ENCODE assay signal across 25 cellular contexts in genomic region chr12:118513554-118513953, GRCh38.
A peak's percentile ranks its signal among the peaks of the same experiment; 100 is the strongest.
DNase-seq lines count a peak whose midpoint lies in the region; ATAC-seq, FAIRE-seq and TF ChIP-seq lines count a peak whose summit lies in the region.
"Had no signal": no experiment of that assay in that cellular context is flagged by ENCODE, and none has a peak within 500 bp of the region (broad histone marks: within the 10 kb centered on the region; RNA-seq: fewer than 3 reads in every experiment).

No MANE protein-coding gene starts in this region.

- H4K12ac ChIP-seq in trophoblast cell (ENCODE audit: low read depth, low read length), result no peak overlapping the region

- peak; percentile 62 for FAIRE-seq in bronchial epithelial cell (lab: Jason Lieb, UNC)
- FAIRE-seq: A204.1, GM12891, GM18507, GM19239 had no signal

- H2BK5ac ChIP-seq in trophoblast cell (ENCODE audit: low read depth, low read length, poor library complexity), result no peak overlapping the region

- no peaks in the 10 kb centered on the region for H3K36me3 Mint-ChIP-seq in endodermal cell (ENCODE audit: low read depth)
- H3K36me3 Mint-ChIP-seq: CD4-positive, CD25-positive, alpha-beta regulatory T cell; CD8-positive, alpha-beta T cell had no signal

- TF ChIP-seq CTCF in bronchial epithelial cell (IDR thresholded peaks at IDR 0.05; ENCODE audit: insufficient read depth, low read length, severe bottlenecking) (no peak), endodermal cell (conservative IDR thresholded peaks at IDR 0.05) (no peak)

- H3K14ac ChIP-seq in trophoblast cell (ENCODE audit: low read length), result no peak overlapping the region

- H3K9ac ChIP-seq in endodermal cell (ENCODE audit: extremely low read depth, low read length, poor library complexity, severe bottlenecking), result no peak overlapping the region
- no peak overlapping the region for H3K9ac ChIP-seq in trophoblast cell (ENCODE audit: low read length)
- H3K9ac ChIP-seq: BLaER1 had no signal

- peaks cover 14% of the 10 kb centered on the region for H3K9me3 ChIP-seq in endodermal cell (ENCODE audit: control insufficient read depth, low read length)
- peaks cover 3% of the 10 kb centered on the region for H3K9me3 ChIP-seq in trophoblast cell (ENCODE audit: insufficient read depth, low read depth, low read length)
- H3K9me3 ChIP-seq: Caco-2 had no signal

- H3K4me1 ChIP-seq in endodermal cell (ENCODE audit: control insufficient read depth, insufficient read depth, low read length) (no peaks in the 10 kb centered on the region), trophoblast cell (ENCODE audit: control insufficient read depth in 1 of 2, insufficient read depth in 2 of 2, low read length in 2 of 2) (no peaks in the 10 kb centered on the region)
- H3K4me1 ChIP-seq: Caco-2 had no signal

- H2AFZ ChIP-seq in trophoblast cell (ENCODE audit: insufficient read depth, low read length, poor library complexity), result no peak overlapping the region
- H2AFZ ChIP-seq: GM23338 had no signal

- no peaks in the 10 kb centered on the region for H3K27me3 Mint-ChIP-seq in endodermal cell (ENCODE audit: insufficient read depth)
- H3K27me3 Mint-ChIP-seq: CD4-positive, CD25-positive, alpha-beta regulatory T cell had no signal

- peak; percentile 42 for DNase-seq in EL
- no peak for DNase-seq in bronchial epithelial cell (ENCODE audit: low read depth)
- peak; percentile 58 for DNase-seq in endodermal cell
- peak; percentile 23 to 48 for DNase-seq in trophoblast cell
- DNase-seq in foreskin melanocyte, result no peak
- DNase-seq in NCI-H2107 treated with DMSO at 0.1 percent for 48 hours (lab: John Stamatoyannopoulos, UW; ENCODE audit: unreplicated experiment), result no peak
- DNase-seq: Caco-2; CD4-positive, CD25-positive, alpha-beta regulatory T cell; CD8-positive, alpha-beta T cell; DMS153; DND-41; GF-D8; H9 had no signal

- H2AK5ac ChIP-seq in trophoblast cell (ENCODE audit: low read length), result no peak overlapping the region

- peaks cover 9% of the 10 kb centered on the region for H3K4me1 Mint-ChIP-seq in endodermal cell
- H3K4me1 Mint-ChIP-seq: B cell; CD4-positive, CD25-positive, alpha-beta regulatory T cell; GM23338 had no signal

- no peak overlapping the region for H3K23ac ChIP-seq in trophoblast cell (ENCODE audit: low read length)

- no peak overlapping the region for H3K4me2 ChIP-seq in trophoblast cell (ENCODE audit: low read length)
- H3K4me2 ChIP-seq: BLaER1, GM23338 had no signal

- no peak overlapping the region for H3K4ac ChIP-seq in trophoblast cell (ENCODE audit: low read depth, low read length)

- no peak overlapping the region for H4K8ac ChIP-seq in trophoblast cell (ENCODE audit: low read depth, low read length)

- no peak for ATAC-seq in GM18870 (IDR thresholded peaks at IDR 0.05; ENCODE audit: unreplicated experiment)
- no peak for ATAC-seq in HG03196 (IDR thresholded peaks at IDR 0.05; ENCODE audit: unreplicated experiment)
- ATAC-seq: CD8-positive, alpha-beta T cell; GM23338; HCT116 had no signal

- H3K27ac ChIP-seq in endodermal cell (ENCODE audit: low read depth, low read length) (no peak overlapping the region), trophoblast cell (ENCODE audit: low read depth, low read length) (no peak overlapping the region)
- H3K27ac ChIP-seq: 22Rv1, BLaER1, C4-2B had no signal

- no peaks in the 10 kb centered on the region for H3K79me2 ChIP-seq in trophoblast cell (ENCODE audit: control insufficient read depth, insufficient read depth, low read length, poor library complexity)

- H3K27ac Mint-ChIP-seq in endodermal cell, result no peak overlapping the region
- H3K27ac Mint-ChIP-seq: B cell; CD4-positive, CD25-positive, alpha-beta regulatory T cell; CD8-positive, alpha-beta T cell; GM23338; H9 had no signal

- H3K36me3 ChIP-seq in bronchial epithelial cell (ENCODE audit: control insufficient read depth, insufficient read depth, low read length) (no peaks in the 10 kb centered on the region), endodermal cell (ENCODE audit: control insufficient read depth, insufficient read depth, low read length) (no peaks in the 10 kb centered on the region), trophoblast cell (ENCODE audit: control insufficient read depth in 1 of 2, insufficient read depth in 2 of 2, low read length in 2 of 2) (no peaks in the 10 kb centered on the region)
- H3K36me3 ChIP-seq: BLaER1 had no signal

- no peak overlapping the region for H2BK120ac ChIP-seq in trophoblast cell (ENCODE audit: insufficient read depth, low read length, poor library complexity)

- no peak overlapping the region for H3K4me3 ChIP-seq in bronchial epithelial cell (ENCODE audit: low read depth, low read length)
- no peak overlapping the region for H3K4me3 ChIP-seq in endodermal cell (ENCODE audit: low read length)
- peak overlapping the region; percentile 40 for H3K4me3 ChIP-seq in trophoblast cell (ENCODE audit: low read depth, low read length)
- H3K4me3 ChIP-seq: BLaER1, GM23338 had no signal

- H3K18ac ChIP-seq in trophoblast cell (ENCODE audit: low read length), result no peak overlapping the region

- H3K9me3 Mint-ChIP-seq in endodermal cell, result peaks cover 12% of the 10 kb centered on the region

- no peak overlapping the region for H3K4me3 Mint-ChIP-seq in endodermal cell
- H3K4me3 Mint-ChIP-seq: B cell; CD4-positive, CD25-positive, alpha-beta regulatory T cell; CD8-positive, alpha-beta T cell; GM23338; H9 had no signal

- WGBS in endodermal cell (ENCODE audit: insufficient coverage in 1 of 2, insufficient read length in 1 of 2), 2 experiments, result 75 to 82% methylated on average over 4 of the region's 4 CpGs
- no CpG with 5 or more reads among the region's 4 CpGs for WGBS in trophoblast cell (ENCODE audit: extremely low coverage, insufficient coverage, insufficient read length)

- no peaks in the 10 kb centered on the region for H3K79me1 ChIP-seq in trophoblast cell (ENCODE audit: low read length)

- H3K27me3 ChIP-seq in bronchial epithelial cell (ENCODE audit: control insufficient read depth, insufficient read depth, low read length), result no peaks in the 10 kb centered on the region
- H3K27me3 ChIP-seq in endodermal cell (ENCODE audit: control insufficient read depth, insufficient read depth, low read length, poor library complexity, severe bottlenecking), result no peaks in the 10 kb centered on the region
- no peaks in the 10 kb centered on the region for H3K27me3 ChIP-seq in trophoblast cell (ENCODE audit: insufficient read depth, low read length)
- H3K27me3 ChIP-seq: BLaER1 had no signal

- no peak overlapping the region for H2BK12ac ChIP-seq in trophoblast cell (ENCODE audit: low read length)

- H4K91ac ChIP-seq in trophoblast cell (ENCODE audit: low read depth, low read length), result no peak overlapping the region

Comparison
In these comparisons a context has a peak if more than half of its experiments do, and no peak if none do; other contexts are left out.
1. DNase-seq: peak in EL (single experiment), endodermal cell (single experiment) and trophoblast cell (2 of 2); none in bronchial epithelial cell (single experiment), foreskin melanocyte (single experiment) and NCI-H2107 treated with DMSO at 0.1 percent for 48 hours (single experiment).